ENCODE assay signal across 33 cellular contexts in genomic region chr5:37734114-37734513, GRCh38.
"Had no signal": no experiment of that assay in that cellular context is flagged by ENCODE, and none has a peak within 500 bp of the region (broad histone marks: within the 10 kb centered on the region; RNA-seq: fewer than 3 reads in every experiment).

No MANE protein-coding gene starts in this region.

- FAIRE-seq: astrocyte, TTC549 had no signal

- H3K9me3 ChIP-seq: adrenal gland, body of pancreas, breast epithelium had no signal

- H3K4me3 ChIP-seq: adrenal gland, body of pancreas, breast epithelium had no signal

- H3K27ac ChIP-seq: adrenal gland, body of pancreas, brain microvascular endothelial cell, breast epithelium, VCaP had no signal

- DNase-seq: activated B cell treated with CpG ODN at 0.5 μM for 24 hours; activated CD4-positive, alpha-beta memory T cell treated with anti-CD3 and anti-CD28 coated beads for 36 hours; activated CD4-positive, alpha-beta T cell treated with anti-CD3 and anti-CD28 coated beads for 4 hours; activated CD4-positive, alpha-beta T cell treated with anti-CD3 and anti-CD28 coated beads, Interleukin-2, amount 10 ng/mL, durations not matched to agents 24 days and 14 days; activated CD4-positive, alpha-beta T cell treated with anti-CD3 and anti-CD28 coated beads, Interleukin-2, amount 50 U/mL, for 1 hour; activated CD4-positive, alpha-beta T cell treated with anti-CD3 and anti-CD28 coated beads, Interleukin-2, amount 50 U/mL, for 4 hours; activated CD4-positive, CD25-positive, alpha-beta regulatory T cell treated with anti-CD3 and anti-CD28 coated beads, Interleukin-2, amount 50 U/mL, for 72 hours; activated CD8-positive, alpha-beta memory T cell treated with anti-CD3 and anti-CD28 coated beads, Interleukin-2, amount 50 U/mL, for 4 hours; activated CD8-positive, alpha-beta T cell treated with anti-CD3 and anti-CD28 coated beads for 36 hours; activated effector memory CD4-positive, alpha-beta T cell treated with anti-CD3 and anti-CD28 coated beads, Interleukin-2, amount 50 U/mL, for 16 hours; activated gamma-delta T cell treated with Interleukin-2 at 50 U/mL for 16 hours; activated naive CD4-positive, alpha-beta T cell; activated naive CD4-positive, alpha-beta T cell treated with anti-CD3 and anti-CD28 coated beads for 36 hours; activated naive CD4-positive, alpha-beta T cell treated with anti-CD3 and anti-CD28 coated beads, Interleukin-2, amount 50 U/mL, for 16 hours; activated naive CD8-positive, alpha-beta T cell treated with anti-CD3 and anti-CD28 coated beads for 36 hours; activated T-cell treated with anti-CD3 and anti-CD28 coated beads for 4 hours; activated T-cell treated with anti-CD3 and anti-CD28 coated beads, Interleukin-2, amount 50 U/mL, for 1 hour; activated T-cell treated with anti-CD3 and anti-CD28 coated beads, Interleukin-2, amount 50 U/mL, for 4 hours; activated T-cell treated with anti-CD3 and anti-CD28 coated beads, Interleukin-2, amount 50 U/mL, for 72 hours; adrenal gland; amniotic stem cell; aorta; body of pancreas; brain microvascular endothelial cell; central memory CD4-positive, alpha-beta T cell; T-helper 2 cell; T-helper 9 cell had no signal

- ATAC-seq: activated CD8-positive, alpha-beta T cell treated with anti-CD3 and anti-CD28 coated beads for 36 hours; activated naive CD4-positive, alpha-beta T cell treated with anti-CD3 and anti-CD28 coated beads, Interleukin-2, amount 50 U/mL, for 72 hours; activated T-cell treated with anti-CD3 and anti-CD28 coated beads, Interleukin-2, amount 50 U/mL, for 4 hours; activated T-cell treated with anti-CD3 and anti-CD28 coated beads, Interleukin-2, amount 50 U/mL, for 72 hours; activated T-helper 17 cell treated with anti-CD3 and anti-CD28 coated beads, Interleukin-2, amount 50 U/mL, for 72 hours; body of pancreas had no signal

- H3K36me3 ChIP-seq: adrenal gland, brain microvascular endothelial cell, breast epithelium had no signal

- H3K27me3 ChIP-seq: adrenal gland, body of pancreas, brain microvascular endothelial cell, breast epithelium had no signal
